ENCODE assay signal across 1 cellular context in the genomic region with DNA sequence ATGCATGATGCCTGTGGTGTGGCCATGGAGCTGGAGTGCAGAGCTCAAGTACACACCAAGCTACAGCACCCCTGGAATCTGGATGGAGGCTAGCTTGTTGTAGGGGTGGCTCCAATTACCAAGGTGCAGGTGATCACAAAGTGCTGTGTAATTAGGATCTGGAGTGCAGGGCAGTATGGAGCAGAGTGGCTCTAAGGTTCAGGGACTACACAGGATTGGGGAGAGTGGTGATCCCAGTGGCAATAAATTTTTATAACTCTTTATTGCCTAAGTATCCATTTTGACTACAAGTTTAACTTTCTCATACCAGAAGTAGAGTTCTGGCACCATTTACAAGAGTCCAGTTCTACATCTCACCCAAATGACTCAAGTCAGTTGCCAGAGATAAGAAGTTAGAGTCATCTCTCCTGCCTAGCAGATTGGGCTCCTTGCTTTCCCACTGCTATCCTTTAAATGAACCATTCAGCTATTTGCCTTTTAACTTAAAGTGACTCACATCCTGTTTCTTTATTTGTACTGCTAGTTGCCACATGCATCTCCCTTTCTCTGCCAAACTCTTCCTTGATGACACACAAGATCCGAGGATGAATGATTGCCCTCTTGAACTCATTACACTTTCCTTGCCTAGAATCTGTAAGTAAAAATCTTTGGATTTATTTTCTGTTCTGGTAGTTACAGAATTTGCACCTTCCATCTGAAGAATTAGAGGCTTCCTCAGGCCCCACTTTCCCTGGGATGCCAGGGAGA.
TF ChIP-seq lines count a peak whose summit lies in the region.

No MANE protein-coding gene starts in this region.

TF ChIP-seq in K562, 482 proteins besides CTCF, POLR2A, EP300 and RAD21 (continued from another document and continues in another):
- TF ChIP-seq, protein P1, sequence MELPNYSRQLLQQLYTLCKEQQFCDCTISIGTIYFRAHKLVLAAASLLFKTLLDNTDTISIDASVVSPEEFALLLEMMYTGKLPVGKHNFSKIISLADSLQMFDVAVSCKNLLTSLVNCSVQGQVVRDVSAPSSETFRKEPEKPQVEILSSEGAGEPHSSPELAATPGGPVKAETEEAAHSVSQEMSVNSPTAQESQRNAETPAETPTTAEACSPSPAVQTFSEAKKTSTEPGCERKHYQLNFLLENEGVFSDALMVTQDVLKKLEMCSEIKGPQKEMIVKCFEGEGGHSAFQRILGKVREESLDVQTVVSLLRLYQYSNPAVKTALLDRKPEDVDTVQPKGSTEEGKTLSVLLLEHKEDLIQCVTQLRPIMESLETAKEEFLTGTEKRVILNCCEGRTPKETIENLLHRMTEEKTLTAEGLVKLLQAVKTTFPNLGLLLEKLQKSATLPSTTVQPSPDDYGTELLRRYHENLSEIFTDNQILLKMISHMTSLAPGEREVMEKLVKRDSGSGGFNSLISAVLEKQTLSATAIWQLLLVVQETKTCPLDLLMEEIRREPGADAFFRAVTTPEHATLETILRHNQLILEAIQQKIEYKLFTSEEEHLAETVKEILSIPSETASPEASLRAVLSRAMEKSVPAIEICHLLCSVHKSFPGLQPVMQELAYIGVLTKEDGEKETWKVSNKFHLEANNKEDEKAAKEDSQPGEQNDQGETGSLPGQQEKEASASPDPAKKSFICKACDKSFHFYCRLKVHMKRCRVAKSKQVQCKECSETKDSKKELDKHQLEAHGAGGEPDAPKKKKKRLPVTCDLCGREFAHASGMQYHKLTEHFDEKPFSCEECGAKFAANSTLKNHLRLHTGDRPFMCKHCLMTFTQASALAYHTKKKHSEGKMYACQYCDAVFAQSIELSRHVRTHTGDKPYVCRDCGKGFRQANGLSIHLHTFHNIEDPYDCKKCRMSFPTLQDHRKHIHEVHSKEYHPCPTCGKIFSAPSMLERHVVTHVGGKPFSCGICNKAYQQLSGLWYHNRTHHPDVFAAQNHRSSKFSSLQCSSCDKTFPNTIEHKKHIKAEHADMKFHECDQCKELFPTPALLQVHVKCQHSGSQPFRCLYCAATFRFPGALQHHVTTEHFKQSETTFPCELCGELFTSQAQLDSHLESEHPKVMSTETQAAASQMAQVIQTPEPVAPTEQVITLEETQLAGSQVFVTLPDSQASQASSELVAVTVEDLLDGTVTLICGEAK (IDR thresholded peaks at IDR 0.05): 0 out of 2 replicates have a peak, but pooled peaks have one; percentile 42
- TF ChIP-seq, protein P1 (CRISPR knock-in tag; IDR thresholded peaks at IDR 0.05): no peak
- TF ChIP-seq, protein P2, sequence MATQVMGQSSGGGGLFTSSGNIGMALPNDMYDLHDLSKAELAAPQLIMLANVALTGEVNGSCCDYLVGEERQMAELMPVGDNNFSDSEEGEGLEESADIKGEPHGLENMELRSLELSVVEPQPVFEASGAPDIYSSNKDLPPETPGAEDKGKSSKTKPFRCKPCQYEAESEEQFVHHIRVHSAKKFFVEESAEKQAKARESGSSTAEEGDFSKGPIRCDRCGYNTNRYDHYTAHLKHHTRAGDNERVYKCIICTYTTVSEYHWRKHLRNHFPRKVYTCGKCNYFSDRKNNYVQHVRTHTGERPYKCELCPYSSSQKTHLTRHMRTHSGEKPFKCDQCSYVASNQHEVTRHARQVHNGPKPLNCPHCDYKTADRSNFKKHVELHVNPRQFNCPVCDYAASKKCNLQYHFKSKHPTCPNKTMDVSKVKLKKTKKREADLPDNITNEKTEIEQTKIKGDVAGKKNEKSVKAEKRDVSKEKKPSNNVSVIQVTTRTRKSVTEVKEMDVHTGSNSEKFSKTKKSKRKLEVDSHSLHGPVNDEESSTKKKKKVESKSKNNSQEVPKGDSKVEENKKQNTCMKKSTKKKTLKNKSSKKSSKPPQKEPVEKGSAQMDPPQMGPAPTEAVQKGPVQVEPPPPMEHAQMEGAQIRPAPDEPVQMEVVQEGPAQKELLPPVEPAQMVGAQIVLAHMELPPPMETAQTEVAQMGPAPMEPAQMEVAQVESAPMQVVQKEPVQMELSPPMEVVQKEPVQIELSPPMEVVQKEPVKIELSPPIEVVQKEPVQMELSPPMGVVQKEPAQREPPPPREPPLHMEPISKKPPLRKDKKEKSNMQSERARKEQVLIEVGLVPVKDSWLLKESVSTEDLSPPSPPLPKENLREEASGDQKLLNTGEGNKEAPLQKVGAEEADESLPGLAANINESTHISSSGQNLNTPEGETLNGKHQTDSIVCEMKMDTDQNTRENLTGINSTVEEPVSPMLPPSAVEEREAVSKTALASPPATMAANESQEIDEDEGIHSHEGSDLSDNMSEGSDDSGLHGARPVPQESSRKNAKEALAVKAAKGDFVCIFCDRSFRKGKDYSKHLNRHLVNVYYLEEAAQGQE (CRISPR knock-in tag; IDR thresholded peaks at IDR 0.05; ENCODE audit: low read depth): no peak
- TF ChIP-seq ARID1B (IDR thresholded peaks at IDR 0.05): no peak
- peak; percentile 45; the same call in 1 of the 2 replicates for TF ChIP-seq JUND (IDR thresholded peaks at IDR 0.05; ENCODE audit: borderline replicate concordance, low read depth, low read length)
- peak; percentile 65; the same call in 2 of the 3 replicates for TF ChIP-seq JUND (tag; IDR thresholded peaks at IDR 0.05; ENCODE audit: borderline replicate concordance, low read depth, low read length)
- peak; percentile 92 for TF ChIP-seq ETV5 (CRISPR knock-in tag; IDR thresholded peaks at IDR 0.05; ENCODE audit: low read depth)
- TF ChIP-seq U2AF2 (optimal IDR thresholded peaks at IDR 0.05; ENCODE audit: low read depth, low read length): no peak
- TF ChIP-seq, protein P3, sequence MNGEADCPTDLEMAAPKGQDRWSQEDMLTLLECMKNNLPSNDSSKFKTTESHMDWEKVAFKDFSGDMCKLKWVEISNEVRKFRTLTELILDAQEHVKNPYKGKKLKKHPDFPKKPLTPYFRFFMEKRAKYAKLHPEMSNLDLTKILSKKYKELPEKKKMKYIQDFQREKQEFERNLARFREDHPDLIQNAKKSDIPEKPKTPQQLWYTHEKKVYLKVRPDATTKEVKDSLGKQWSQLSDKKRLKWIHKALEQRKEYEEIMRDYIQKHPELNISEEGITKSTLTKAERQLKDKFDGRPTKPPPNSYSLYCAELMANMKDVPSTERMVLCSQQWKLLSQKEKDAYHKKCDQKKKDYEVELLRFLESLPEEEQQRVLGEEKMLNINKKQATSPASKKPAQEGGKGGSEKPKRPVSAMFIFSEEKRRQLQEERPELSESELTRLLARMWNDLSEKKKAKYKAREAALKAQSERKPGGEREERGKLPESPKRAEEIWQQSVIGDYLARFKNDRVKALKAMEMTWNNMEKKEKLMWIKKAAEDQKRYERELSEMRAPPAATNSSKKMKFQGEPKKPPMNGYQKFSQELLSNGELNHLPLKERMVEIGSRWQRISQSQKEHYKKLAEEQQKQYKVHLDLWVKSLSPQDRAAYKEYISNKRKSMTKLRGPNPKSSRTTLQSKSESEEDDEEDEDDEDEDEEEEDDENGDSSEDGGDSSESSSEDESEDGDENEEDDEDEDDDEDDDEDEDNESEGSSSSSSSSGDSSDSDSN (IDR thresholded peaks at IDR 0.05; ENCODE audit: borderline replicate concordance in 1 of 2, low read depth in 2 of 2, low read length in 2 of 2): no peak
- no peak for TF ChIP-seq ADNP (tag; IDR thresholded peaks at IDR 0.05)
- no peak for TF ChIP-seq ZNF146 (CRISPR knock-in tag; IDR thresholded peaks at IDR 0.05; ENCODE audit: unreplicated experiment)
- TF ChIP-seq MYBL2 (IDR thresholded peaks at IDR 0.05; ENCODE audit: low read depth): peak; percentile 63
- TF ChIP-seq MYBL2 (CRISPR knock-in tag; IDR thresholded peaks at IDR 0.05; ENCODE audit: borderline replicate concordance): no peak
- TF ChIP-seq, protein P4, sequence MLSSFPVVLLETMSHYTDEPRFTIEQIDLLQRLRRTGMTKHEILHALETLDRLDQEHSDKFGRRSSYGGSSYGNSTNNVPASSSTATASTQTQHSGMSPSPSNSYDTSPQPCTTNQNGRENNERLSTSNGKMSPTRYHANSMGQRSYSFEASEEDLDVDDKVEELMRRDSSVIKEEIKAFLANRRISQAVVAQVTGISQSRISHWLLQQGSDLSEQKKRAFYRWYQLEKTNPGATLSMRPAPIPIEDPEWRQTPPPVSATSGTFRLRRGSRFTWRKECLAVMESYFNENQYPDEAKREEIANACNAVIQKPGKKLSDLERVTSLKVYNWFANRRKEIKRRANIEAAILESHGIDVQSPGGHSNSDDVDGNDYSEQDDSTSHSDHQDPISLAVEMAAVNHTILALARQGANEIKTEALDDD (IDR thresholded peaks at IDR 0.05): peak; percentile 62; the same call in 1 of the 2 replicates
- TF ChIP-seq PCBP2 (IDR thresholded peaks at IDR 0.05; ENCODE audit: low read depth, low read length, poor library complexity, severe bottlenecking): no peak
- no peak for TF ChIP-seq SPI1 (IDR thresholded peaks at IDR 0.05; ENCODE audit: borderline replicate concordance, low read depth, low read length)
- TF ChIP-seq DACH1 (IDR thresholded peaks at IDR 0.05; ENCODE audit: partially characterized antibody): no peak
- TF ChIP-seq GABPA (tag; conservative IDR thresholded peaks at IDR 0.05; ENCODE audit: low read depth): 0 out of 2 replicates have a peak, but pooled peaks have one; percentile 28
- 0 out of 2 replicates have a peak, but pooled peaks have one; percentile 13 for TF ChIP-seq CC2D1A (IDR thresholded peaks at IDR 0.05)
- no peak for TF ChIP-seq ZBED1 (IDR thresholded peaks at IDR 0.05)
- no peak for TF ChIP-seq CHD4 (IDR thresholded peaks at IDR 0.05; ENCODE audit: insufficient read depth, insufficient replicate concordance, low read depth, low read length, poor library complexity, severe bottlenecking)
- peak; percentile 61 for TF ChIP-seq FOXM1 (IDR thresholded peaks at IDR 0.05; ENCODE audit: low read depth)
- TF ChIP-seq FOXM1 (CRISPR knock-in tag; IDR thresholded peaks at IDR 0.05; ENCODE audit: low read depth): no peak
- TF ChIP-seq, protein P5, sequence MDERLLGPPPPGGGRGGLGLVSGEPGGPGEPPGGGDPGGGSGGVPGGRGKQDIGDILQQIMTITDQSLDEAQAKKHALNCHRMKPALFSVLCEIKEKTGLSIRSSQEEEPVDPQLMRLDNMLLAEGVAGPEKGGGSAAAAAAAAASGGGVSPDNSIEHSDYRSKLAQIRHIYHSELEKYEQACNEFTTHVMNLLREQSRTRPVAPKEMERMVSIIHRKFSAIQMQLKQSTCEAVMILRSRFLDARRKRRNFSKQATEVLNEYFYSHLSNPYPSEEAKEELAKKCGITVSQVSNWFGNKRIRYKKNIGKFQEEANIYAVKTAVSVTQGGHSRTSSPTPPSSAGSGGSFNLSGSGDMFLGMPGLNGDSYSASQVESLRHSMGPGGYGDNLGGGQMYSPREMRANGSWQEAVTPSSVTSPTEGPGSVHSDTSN (CRISPR knock-in tag; IDR thresholded peaks at IDR 0.05; ENCODE audit: low read depth): no peak
- TF ChIP-seq, protein P5 (tag; conservative IDR thresholded peaks at IDR 0.05; ENCODE audit: low read depth): peak; percentile 49; the same call in 1 of the 2 replicates
- no peak for TF ChIP-seq PCBP1 (IDR thresholded peaks at IDR 0.05; ENCODE audit: low read depth, low read length, poor library complexity, severe bottlenecking)
- peak; percentile 48; the same call in 1 of the 2 replicates for TF ChIP-seq ETV1 (tag; conservative IDR thresholded peaks at IDR 0.05; ENCODE audit: low read depth)
- TF ChIP-seq SMARCE1 (IDR thresholded peaks at IDR 0.05): peak; percentile 46; the same call in 1 of the 2 replicates
- 0 out of 2 replicates have a peak, but pooled peaks have one; percentile 13 for TF ChIP-seq CTBP1 (IDR thresholded peaks at IDR 0.05; ENCODE audit: borderline replicate concordance)
- TF ChIP-seq NRF1 (conservative IDR thresholded peaks at IDR 0.05 in 1 of 2, IDR thresholded peaks at IDR 0.05 in 1 of 2): no peak
- peak; percentile 32; the same call in 1 of the 2 replicates for TF ChIP-seq TCF3 (CRISPR knock-in tag; IDR thresholded peaks at IDR 0.05)
- TF ChIP-seq NR3C1 (CRISPR knock-in tag; IDR thresholded peaks at IDR 0.05): no peak
- TF ChIP-seq, protein P6, sequence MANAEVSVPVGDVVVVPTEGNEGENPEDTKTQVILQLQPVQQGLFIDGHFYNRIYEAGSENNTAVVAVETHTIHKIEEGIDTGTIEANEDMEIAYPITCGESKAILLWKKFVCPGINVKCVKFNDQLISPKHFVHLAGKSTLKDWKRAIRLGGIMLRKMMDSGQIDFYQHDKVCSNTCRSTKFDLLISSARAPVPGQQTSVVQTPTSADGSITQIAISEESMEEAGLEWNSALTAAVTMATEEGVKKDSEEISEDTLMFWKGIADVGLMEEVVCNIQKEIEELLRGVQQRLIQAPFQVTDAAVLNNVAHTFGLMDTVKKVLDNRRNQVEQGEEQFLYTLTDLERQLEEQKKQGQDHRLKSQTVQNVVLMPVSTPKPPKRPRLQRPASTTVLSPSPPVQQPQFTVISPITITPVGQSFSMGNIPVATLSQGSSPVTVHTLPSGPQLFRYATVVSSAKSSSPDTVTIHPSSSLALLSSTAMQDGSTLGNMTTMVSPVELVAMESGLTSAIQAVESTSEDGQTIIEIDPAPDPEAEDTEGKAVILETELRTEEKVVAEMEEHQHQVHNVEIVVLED (CRISPR knock-in tag; IDR thresholded peaks at IDR 0.05): no peak
- TF ChIP-seq NCOR1 (IDR thresholded peaks at IDR 0.05): no peak
